13 cellular contexts compared by ENCODE assay signal in genomic region chr10:102988404-102989314, GRCh38.
A peak's percentile ranks its signal among the peaks of the same experiment; 100 is the strongest.
DNase-seq lines count a peak whose midpoint lies in the region; ATAC-seq and TF ChIP-seq lines count a peak whose summit lies in the region.
"Had no signal": no experiment of that assay in that cellular context is flagged by ENCODE, and none has a peak within 500 bp of the region (broad histone marks: within the 10 kb centered on the region; RNA-seq: fewer than 3 reads in every experiment).

No MANE protein-coding gene starts in this region.

- no peak for TF ChIP-seq CTCF in GM23338 (conservative IDR thresholded peaks at IDR 0.05; ENCODE audit: low read depth in 2 of 2)
- TF ChIP-seq CTCF in parathyroid adenoma (IDR thresholded peaks at IDR 0.05): no peak
- no peak for TF ChIP-seq CTCF in GM10248 (IDR thresholded peaks at IDR 0.05; ENCODE audit: control extremely low read depth, extremely low read depth, low read depth, missing control alignments)

- H3K27ac Mint-ChIP-seq in GM23338: no peak overlapping the region

- no peaks in the 10 kb centered on the region for H3K36me3 Mint-ChIP-seq in GM23338 (ENCODE audit: low read depth)

- CTCF ChIA-PET in GM10248 (lab: Yijun Ruan, JAX): interaction anchor here (1.2 to 2.6 kb wide), 3 partner anchors 8 to 21 kb away, joined by 3 to 7 read pairs (median 4); no protein-coding TSS in a partner anchor

- no peak overlapping the region for H3K9ac ChIP-seq in parathyroid adenoma

- no peaks in the 10 kb centered on the region for H3K9me3 ChIP-seq in parathyroid adenoma (ENCODE audit: control insufficient read depth, low read length)
- H3K9me3 ChIP-seq: sigmoid colon, uterus had no signal

- H3K4me1 Mint-ChIP-seq in GM23338: peaks cover 5% of the 10 kb centered on the region; the same call in 2 of the 3 replicates

- H3K36me3 ChIP-seq in GM23338 (ENCODE audit: insufficient read depth) (no peaks in the 10 kb centered on the region), parathyroid adenoma (ENCODE audit: control insufficient read depth, insufficient read depth, low read length) (no peaks in the 10 kb centered on the region)
- H3K36me3 ChIP-seq: sigmoid colon, uterus had no signal

- in situ Hi-C loops in ACHN (cut with HindIII; ENCODE audit: low pct_ligation_motif_present, low pct_unique_long_range_greater_than_20kb, low sequenced_read_pairs): no loop called here

- ATAC-seq in GM23338: no peak

- H3K4me3 ChIP-seq in GM23338 (no peak overlapping the region), parathyroid adenoma (ENCODE audit: low read depth, low read length) (peak overlapping the region; percentile 25)
- H3K4me3 ChIP-seq: dorsolateral prefrontal cortex, sigmoid colon, uterus had no signal

- H3K27me3 Mint-ChIP-seq in GM23338 (ENCODE audit: insufficient read depth, low read depth, poor library complexity): no peaks in the 10 kb centered on the region

- H2AFZ ChIP-seq in GM23338 (no peak overlapping the region), parathyroid adenoma (peak overlapping the region; percentile 23)

- H3K27ac ChIP-seq in GM23338 (ENCODE audit: low read depth) (peak overlapping the region; percentile 17; the same call in 1 of the 2 replicates), parathyroid adenoma (peak overlapping the region; percentile 73)
- H3K27ac ChIP-seq: dorsolateral prefrontal cortex, sigmoid colon, uterus had no signal

- H3K4me1 ChIP-seq in GM23338 (ENCODE audit: insufficient read depth) (peaks cover 12% of the 10 kb centered on the region), parathyroid adenoma (peaks cover 9% of the 10 kb centered on the region)
- H3K4me1 ChIP-seq: uterus had no signal

- H3K4me2 ChIP-seq in GM23338: no peak overlapping the region
- peak overlapping the region; percentile 67 for H3K4me2 ChIP-seq in parathyroid adenoma (ENCODE audit: low read length)

- POLR2A ChIA-PET in GM10248 (lab: Yijun Ruan, JAX): no interaction called here

- H4K20me1 ChIP-seq in GM23338 (replicated peaks; ENCODE audit: insufficient read depth): no peaks in the 10 kb centered on the region

- H3K9me2 ChIP-seq in GM23338 (ENCODE audit: insufficient read depth): no peaks in the 10 kb centered on the region

- peaks cover 5% of the 10 kb centered on the region for H3K79me2 ChIP-seq in GM23338 (replicated peaks; ENCODE audit: insufficient read depth)
- H3K79me2 ChIP-seq in parathyroid adenoma: peaks cover 12% of the 10 kb centered on the region

- no peaks in the 10 kb centered on the region for H3K9me3 Mint-ChIP-seq in GM23338

- H3K4me3 Mint-ChIP-seq in GM23338: no peak overlapping the region

- H3K27me3 ChIP-seq in GM23338 (ENCODE audit: insufficient read depth) (no peaks in the 10 kb centered on the region), parathyroid adenoma (ENCODE audit: control insufficient read depth, insufficient read depth, low read length) (no peaks in the 10 kb centered on the region)
- H3K27me3 ChIP-seq: dorsolateral prefrontal cortex, sigmoid colon, uterus had no signal

- DNase-seq in GM23338 (ENCODE audit: low spot score) (no peak), NCI-H82 treated with DMSO at 0.1 percent for 48 hours (lab: John Stamatoyannopoulos, UW; ENCODE audit: unreplicated experiment) (peak; percentile 9), brain pericyte (ENCODE audit: low read depth, low spot score) (peak; percentile 1), ACHN (no peak), GM10248 (ENCODE audit: extremely low spot score) (no peak)
- DNase-seq in stimulated activated naive CD4-positive, alpha-beta T cell treated with Interleukin-2 at 50 U/mL for 16 hours (lab: John Stamatoyannopoulos, UW): no peak
- DNase-seq: activated CD4-positive, alpha-beta T cell treated with anti-CD3 and anti-CD28 coated beads, Interleukin-2, amount 50 U/mL, for 1 hour; activated naive CD4-positive, alpha-beta T cell treated with Interleukin-2 at 50 U/mL for 16 hours; dorsolateral prefrontal cortex; NCI-H2171; sigmoid colon; uterus had no signal

- H3F3A ChIP-seq in GM23338 (replicated peaks; ENCODE audit: low read depth): no peaks in the 10 kb centered on the region

TF ChIP-seq in GM23338, 12 proteins besides CTCF, POLR2A, EP300 and RAD21:
- TF ChIP-seq, protein P1, sequence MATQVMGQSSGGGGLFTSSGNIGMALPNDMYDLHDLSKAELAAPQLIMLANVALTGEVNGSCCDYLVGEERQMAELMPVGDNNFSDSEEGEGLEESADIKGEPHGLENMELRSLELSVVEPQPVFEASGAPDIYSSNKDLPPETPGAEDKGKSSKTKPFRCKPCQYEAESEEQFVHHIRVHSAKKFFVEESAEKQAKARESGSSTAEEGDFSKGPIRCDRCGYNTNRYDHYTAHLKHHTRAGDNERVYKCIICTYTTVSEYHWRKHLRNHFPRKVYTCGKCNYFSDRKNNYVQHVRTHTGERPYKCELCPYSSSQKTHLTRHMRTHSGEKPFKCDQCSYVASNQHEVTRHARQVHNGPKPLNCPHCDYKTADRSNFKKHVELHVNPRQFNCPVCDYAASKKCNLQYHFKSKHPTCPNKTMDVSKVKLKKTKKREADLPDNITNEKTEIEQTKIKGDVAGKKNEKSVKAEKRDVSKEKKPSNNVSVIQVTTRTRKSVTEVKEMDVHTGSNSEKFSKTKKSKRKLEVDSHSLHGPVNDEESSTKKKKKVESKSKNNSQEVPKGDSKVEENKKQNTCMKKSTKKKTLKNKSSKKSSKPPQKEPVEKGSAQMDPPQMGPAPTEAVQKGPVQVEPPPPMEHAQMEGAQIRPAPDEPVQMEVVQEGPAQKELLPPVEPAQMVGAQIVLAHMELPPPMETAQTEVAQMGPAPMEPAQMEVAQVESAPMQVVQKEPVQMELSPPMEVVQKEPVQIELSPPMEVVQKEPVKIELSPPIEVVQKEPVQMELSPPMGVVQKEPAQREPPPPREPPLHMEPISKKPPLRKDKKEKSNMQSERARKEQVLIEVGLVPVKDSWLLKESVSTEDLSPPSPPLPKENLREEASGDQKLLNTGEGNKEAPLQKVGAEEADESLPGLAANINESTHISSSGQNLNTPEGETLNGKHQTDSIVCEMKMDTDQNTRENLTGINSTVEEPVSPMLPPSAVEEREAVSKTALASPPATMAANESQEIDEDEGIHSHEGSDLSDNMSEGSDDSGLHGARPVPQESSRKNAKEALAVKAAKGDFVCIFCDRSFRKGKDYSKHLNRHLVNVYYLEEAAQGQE (IDR thresholded peaks at IDR 0.05; ENCODE audit: unreplicated experiment): no peak
- TF ChIP-seq, protein P2, sequence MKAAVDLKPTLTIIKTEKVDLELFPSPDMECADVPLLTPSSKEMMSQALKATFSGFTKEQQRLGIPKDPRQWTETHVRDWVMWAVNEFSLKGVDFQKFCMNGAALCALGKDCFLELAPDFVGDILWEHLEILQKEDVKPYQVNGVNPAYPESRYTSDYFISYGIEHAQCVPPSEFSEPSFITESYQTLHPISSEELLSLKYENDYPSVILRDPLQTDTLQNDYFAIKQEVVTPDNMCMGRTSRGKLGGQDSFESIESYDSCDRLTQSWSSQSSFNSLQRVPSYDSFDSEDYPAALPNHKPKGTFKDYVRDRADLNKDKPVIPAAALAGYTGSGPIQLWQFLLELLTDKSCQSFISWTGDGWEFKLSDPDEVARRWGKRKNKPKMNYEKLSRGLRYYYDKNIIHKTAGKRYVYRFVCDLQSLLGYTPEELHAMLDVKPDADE (IDR thresholded peaks at IDR 0.05): no peak
- TF ChIP-seq EZH2 (IDR thresholded peaks at IDR 0.05; ENCODE audit: low read depth, unreplicated experiment) (no peak), STAT1 (IDR thresholded peaks at IDR 0.05; ENCODE audit: unreplicated experiment) (no peak), ZNF331 (CRISPR knock-in tag; IDR thresholded peaks at IDR 0.05; ENCODE audit: low read depth) (no peak), EZH2phosphoT487 (IDR thresholded peaks at IDR 0.05; ENCODE audit: unreplicated experiment) (no peak)

Comparison
In these comparisons a context has a peak if more than half of its experiments do, and no peak if none do; other contexts are left out.
1. DNase-seq: peak in NCI-H82 treated with DMSO at 0.1 percent for 48 hours (single experiment) and brain pericyte (single experiment); none in GM23338 (single experiment), stimulated activated naive CD4-positive, alpha-beta T cell treated with Interleukin-2 at 50 U/mL for 16 hours (single experiment), ACHN (single experiment) and GM10248 (single experiment).